ENCODE assay signal across 9 cellular contexts in genomic region chr10:93464826-93465388, GRCh38. TPM values are rescaled to one million over a fixed set of nuclear protein-coding genes. Genes with fewer than 3 reads are reported as not detected.
DNase-seq lines count a peak whose midpoint lies in the region; ATAC-seq and TF ChIP-seq lines count a peak whose summit lies in the region.
"Had no signal": no experiment of that assay in that cellular context is flagged by ENCODE, and none has a peak within 500 bp of the region (broad histone marks: within the 10 kb centered on the region; RNA-seq: fewer than 3 reads in every experiment).

No MANE protein-coding gene starts in this region.

- peak overlapping the region; percentile 38 for H3K4me2 ChIP-seq in mammary epithelial cell (ENCODE audit: insufficient read depth, low read depth, low read length)

- peaks cover 0 to 5% (median 0%) of the 10 kb centered on the region in 9 donors for H3K36me3 ChIP-seq in heart left ventricle
- H3K36me3 ChIP-seq in mammary epithelial cell (ENCODE audit: insufficient read depth, low read length), result peaks cover 6% of the 10 kb centered on the region
- peaks cover 15% of the 10 kb centered on the region for H3K36me3 ChIP-seq in muscle layer of colon (ENCODE audit: insufficient read depth, low read length)
- H3K36me3 ChIP-seq in uterus, result no peaks in the 10 kb centered on the region
- H3K36me3 ChIP-seq: ovary had no signal

- ATAC-seq in heart left ventricle, result no peak
- ATAC-seq in Right ventricle myocardium superior (ENCODE audit: poor library complexity), result no peak
- ATAC-seq in GM19455 (IDR thresholded peaks at IDR 0.05; ENCODE audit: unreplicated experiment), result no peak
- no peak for ATAC-seq in HG03439 (IDR thresholded peaks at IDR 0.05; ENCODE audit: unreplicated experiment)
- no peak for ATAC-seq in HG03469 (IDR thresholded peaks at IDR 0.05; ENCODE audit: unreplicated experiment)

- H3K27ac ChIP-seq in heart left ventricle, result peak overlapping the region in 9 of 12 donors; percentile 48 to 94 (median 90)
- peak overlapping the region; percentile 95 for H3K27ac ChIP-seq in mammary epithelial cell (ENCODE audit: insufficient read depth, low read depth, low read length)
- H3K27ac ChIP-seq in muscle layer of colon (ENCODE audit: low read depth, low read length), result peak overlapping the region; percentile 97
- H3K27ac ChIP-seq in uterus, result peak overlapping the region; percentile 88 to 91

- 82 to 98% (median 97%) methylated on average over 4 of the region's 4 CpGs for whole genome bisulfite sequencing in heart left ventricle, 4 donors
- 91% methylated on average over 4 of the region's 4 CpGs for WGBS in mammary epithelial cell (ENCODE audit: low coverage, missing lambda C conversion rate)

- no peak for DNase-seq in heart left ventricle
- DNase-seq in Right ventricle myocardium superior, result no peak
- no peak for DNase-seq in mammary epithelial cell
- no peak for DNase-seq in uterus

- TF ChIP-seq CTCF in heart left ventricle (IDR thresholded peaks at IDR 0.05) (no peak), mammary epithelial cell (conservative IDR thresholded peaks at IDR 0.05 in 1 of 2, IDR thresholded peaks at IDR 0.05 in 1 of 2; ENCODE audit: extremely low read depth in 1 of 2, insufficient read depth in 1 of 2, low read depth in 1 of 2, low read length in 2 of 2) (no peak), uterus (IDR thresholded peaks at IDR 0.05) (no peak)

- H4K20me1 ChIP-seq in mammary epithelial cell (ENCODE audit: insufficient read depth, low read length), result no peaks in the 10 kb centered on the region

- H3K9ac ChIP-seq in mammary epithelial cell (ENCODE audit: insufficient read depth, low read length) (peak overlapping the region; percentile 48), muscle layer of colon (ENCODE audit: low read length) (no peak overlapping the region)

- no peak overlapping the region for H2AFZ ChIP-seq in mammary epithelial cell (ENCODE audit: low read depth, low read length)

- no peak for TF ChIP-seq POLR2A in heart left ventricle (IDR thresholded peaks at IDR 0.05)
- no peak for TF ChIP-seq POLR2A in uterus (IDR thresholded peaks at IDR 0.05)

- no peaks in the 10 kb centered on the region for H3K27me3 ChIP-seq in heart left ventricle
- H3K27me3 ChIP-seq in mammary epithelial cell (ENCODE audit: insufficient read depth, low read length), result no peaks in the 10 kb centered on the region
- H3K27me3 ChIP-seq in muscle layer of colon (ENCODE audit: control insufficient read depth in 1 of 2, insufficient read depth in 2 of 2, low read length in 2 of 2), result no peaks in the 10 kb centered on the region
- H3K27me3 ChIP-seq in uterus, result no peaks in the 10 kb centered on the region
- H3K27me3 ChIP-seq: ovary had no signal

- no peak overlapping the region for H3K4me3 ChIP-seq in heart left ventricle
- no peak overlapping the region for H3K4me3 ChIP-seq in mammary epithelial cell (replicated peaks in 1 of 3; ENCODE audit: insufficient read depth in 1 of 3, low read depth in 2 of 3, low read length in 3 of 3)
- no peak overlapping the region for H3K4me3 ChIP-seq in muscle layer of colon (ENCODE audit: low read depth in 1 of 2, low read length in 2 of 2)
- H3K4me3 ChIP-seq in uterus, result no peak overlapping the region
- H3K4me3 ChIP-seq: ovary had no signal

- no TSS peak for BruUV-seq in mammary epithelial cell (replicated peaks; lab: Mats Ljungman, UMichigan)

- dilution Hi-C loops in mammary epithelial cell (cut with HindIII; ENCODE audit: low sequenced_read_pairs), result loop anchor here (5.0 kb wide), 1 partner anchor 83 kb away; no protein-coding TSS in a partner anchor

- H3K4me1 ChIP-seq in heart left ventricle, result peaks cover 0 to 74% (median 41%) of the 10 kb centered on the region in 12 donors
- H3K4me1 ChIP-seq in mammary epithelial cell (ENCODE audit: insufficient read depth, low read length), result peaks cover 78% of the 10 kb centered on the region
- H3K4me1 ChIP-seq in muscle layer of colon (ENCODE audit: insufficient read depth, low read length), result peaks cover 81% of the 10 kb centered on the region
- H3K4me1 ChIP-seq in uterus, result peaks cover 5 to 14% of the 10 kb centered on the region in 2 donors

- intact Hi-C loops in heart left ventricle (cut with DNase I) (loop anchor here in 2 of 10 donors (5.0 kb wide), 2 partner anchors 43 to 73 kb away; no protein-coding TSS in a partner anchor), Right ventricle myocardium superior (cut with DNase I) (no loop called here), mammary epithelial cell (cut with micrococcal nuclease) (loop anchor here (1.0 kb wide), 1 partner anchor 28 kb away; no protein-coding TSS in a partner anchor), uterus (cut with DNase I; ENCODE audit: low total_unique reads) (no loop called here)

- peaks cover 66% of the 10 kb centered on the region for H3K79me2 ChIP-seq in mammary epithelial cell (ENCODE audit: insufficient read depth, low read length)

- CTCF ChIA-PET in mammary epithelial cell (lab: Charles Lee; ENCODE audit: low non-redundant PET), result interaction anchor here (0.7 kb wide), 1 partner anchor 11 kb away, joined by 15 read pairs; no protein-coding TSS in a partner anchor

- H3K9me3 ChIP-seq in heart left ventricle, result no peaks in the 10 kb centered on the region
- no peaks in the 10 kb centered on the region for H3K9me3 ChIP-seq in mammary epithelial cell (replicated peaks; ENCODE audit: insufficient read depth, low read length)
- no peaks in the 10 kb centered on the region for H3K9me3 ChIP-seq in muscle layer of colon (ENCODE audit: low read length)
- no peaks in the 10 kb centered on the region for H3K9me3 ChIP-seq in uterus
- H3K9me3 ChIP-seq: ovary had no signal

- in situ Hi-C loops in mammary epithelial cell (cut with MboI; ENCODE audit: low sequenced_read_pairs in 2 of 2), result no loop called here

RNA-seq across cellular contexts. Expression of gene MYOF, which starts 17.2 kb away (rescaled TPM):
- total RNA-seq in heart left ventricle (10 to 100 TPM; 16.0 to 64.5 (median 37.2) TPM), Right ventricle myocardium superior (30.4 TPM), mammary epithelial cell (100 to 1,000 TPM; 273 to 311 TPM), uterus (100 to 1,000 TPM in 2 of 4 donors, 10 to 100 TPM in 2; 41.2 to 114 (median 86.9) TPM)
- polyA plus RNA-seq in heart left ventricle (10 to 100 TPM; 13.2 to 14.7 TPM), mammary epithelial cell (117 TPM)
- polyA minus RNA-seq in mammary epithelial cell, result 242 TPM

RNA-seq across cellular contexts. Expression of gene CEP55, which starts 31.5 kb away (rescaled TPM):
- total RNA-seq in heart left ventricle (1 to 10 TPM in 2 of 9 donors, under 1 TPM in 3, not detected in 4; 0.25 to 7.3 (median 0.79) TPM), Right ventricle myocardium superior (0.59 TPM), mammary epithelial cell (10 to 100 TPM in 1 of 2 donors, 1 to 10 TPM in 1; 1.2 to 35.4 TPM), uterus (10 to 100 TPM in 1 of 4 donors, under 1 TPM in 1, not detected in 2; under 0.01 to 13.8 TPM)
- polyA plus RNA-seq in heart left ventricle (under 1 TPM in 1 of 2 donors, not detected in 1; 0.19 TPM), mammary epithelial cell (26.8 TPM)
- polyA minus RNA-seq in mammary epithelial cell, result 18.2 TPM
